Comparison of ENCODE assay signal across 8 cellular contexts in genomic region chr4:56532239-56532638, GRCh38. TPM values are rescaled to one million over a fixed set of nuclear protein-coding genes. Genes with fewer than 3 reads are reported as not detected.
"Had no signal": no experiment of that assay in that cellular context is flagged by ENCODE, and none has a peak within 500 bp of the region (broad histone marks: within the 10 kb centered on the region; RNA-seq: fewer than 3 reads in every experiment).

No MANE protein-coding gene starts in this region.

- H3K9ac ChIP-seq: KMS-11 had no signal

- DNase-seq: IMR-90, KBM-7, KG1 had no signal

- FAIRE-seq: HTR-8/SVneo had no signal

- H3K4me2 ChIP-seq: KMS-11 had no signal

- H3K27ac ChIP-seq: HL-60, KMS-11 had no signal

RNA-seq across cellular contexts. Expression of gene ARL9, which starts 26.6 kb away (rescaled TPM):
- total RNA-seq: HT1080 had no signal
- polyA plus RNA-seq: IgD-negative memory B cell had no signal
